ENCODE assay signal across 16 cellular contexts in genomic region chr6:20341564-20341963, GRCh38.
A peak's percentile ranks its signal among the peaks of the same experiment; 100 is the strongest.
DNase-seq lines count a peak whose midpoint lies in the region; ATAC-seq and TF ChIP-seq lines count a peak whose summit lies in the region.
"Had no signal": no experiment of that assay in that cellular context is flagged by ENCODE, and none has a peak within 500 bp of the region (broad histone marks: within the 10 kb centered on the region; RNA-seq: fewer than 3 reads in every experiment).

No MANE protein-coding gene starts in this region.

- no peak overlapping the region for H2AFZ ChIP-seq in osteoblast (ENCODE audit: low read length)
- H2AFZ ChIP-seq: GM23248 had no signal

- H3K9me3 ChIP-seq in osteoblast (ENCODE audit: low read depth, low read length), result no peaks in the 10 kb centered on the region
- no peaks in the 10 kb centered on the region for H3K9me3 ChIP-seq in aorta (ENCODE audit: control insufficient read depth, low read length)
- H3K9me3 ChIP-seq: Caco-2 had no signal

- H3K27me3 ChIP-seq in osteoblast (ENCODE audit: insufficient read depth, low read length), result no peaks in the 10 kb centered on the region
- H3K27me3 ChIP-seq in aorta (ENCODE audit: control insufficient read depth in 1 of 2, insufficient read depth in 2 of 2, low read length in 1 of 2), result no peaks in the 10 kb centered on the region
- H3K27me3 ChIP-seq: BLaER1 had no signal

- peak; percentile 18 for DNase-seq in Ammon's horn (ENCODE audit: low spot score)
- DNase-seq in LNCaP clone FGC (ENCODE audit: low read depth), result peak; percentile 33
- peak; percentile 61 for DNase-seq in osteoblast (ENCODE audit: insufficient read length, low spot score, missing footprints)
- DNase-seq in aorta, result no peak
- no peak for DNase-seq in SKM-1 (lab: John Stamatoyannopoulos, UW; ENCODE audit: unreplicated experiment)
- DNase-seq in SKM-1 treated with dmso at 0.1 percent for 144 hours (lab: John Stamatoyannopoulos, UW; ENCODE audit: unreplicated experiment), result no peak
- DNase-seq: Caco-2; CD4-positive, CD25-positive, alpha-beta regulatory T cell; CD8-positive, alpha-beta T cell; DMS153; DND-41; GM23248; H7; HCEC 1CT had no signal

- H3K4me1 ChIP-seq in osteoblast (ENCODE audit: insufficient read depth, low read length) (no peaks in the 10 kb centered on the region), aorta (ENCODE audit: control insufficient read depth in 1 of 2, insufficient read depth in 2 of 2, low read length in 2 of 2) (no peaks in the 10 kb centered on the region)
- H3K4me1 ChIP-seq: Caco-2 had no signal

- peak; percentile 9 for ATAC-seq in aorta (ENCODE audit: low FRiP score)
- ATAC-seq: CD8-positive, alpha-beta T cell had no signal

- H3K27ac ChIP-seq in osteoblast (ENCODE audit: low read depth, low read length), result no peak overlapping the region
- no peak overlapping the region for H3K27ac ChIP-seq in aorta (ENCODE audit: low read depth in 1 of 2, low read length in 2 of 2)
- H3K27ac ChIP-seq: BLaER1, C4-2B, GM23248 had no signal

- WGBS in aorta, 2 donors, result 90 to 91% methylated on average over 4 of the region's 4 CpGs

- H3K4me3 ChIP-seq in LNCaP clone FGC (ENCODE audit: low read depth, low read length) (no peak overlapping the region), osteoblast (ENCODE audit: insufficient read depth, low read length) (no peak overlapping the region), aorta (ENCODE audit: low read length in 2 of 2) (no peak overlapping the region)
- H3K4me3 ChIP-seq: BLaER1, GM23248 had no signal

- H4K20me1 ChIP-seq in osteoblast (ENCODE audit: insufficient read depth, low read length), result no peaks in the 10 kb centered on the region
- H4K20me1 ChIP-seq: BLaER1 had no signal

- intact Hi-C loops in aorta (cut with DNase I), result no loop called here

- H3K4me2 ChIP-seq in osteoblast (ENCODE audit: insufficient read depth, low read length), result no peak overlapping the region
- H3K4me2 ChIP-seq: BLaER1 had no signal

- no peaks in the 10 kb centered on the region for H3K36me3 ChIP-seq in osteoblast (ENCODE audit: insufficient read depth, low read length)
- H3K36me3 ChIP-seq in aorta (ENCODE audit: control insufficient read depth in 1 of 2, insufficient read depth in 2 of 2, low read length in 1 of 2), result no peaks in the 10 kb centered on the region
- H3K36me3 ChIP-seq: BLaER1 had no signal

- H3K79me2 ChIP-seq in osteoblast (ENCODE audit: insufficient read depth, low read length), result no peaks in the 10 kb centered on the region

- TF ChIP-seq CTCF in LNCaP clone FGC (IDR thresholded peaks at IDR 0.05; ENCODE audit: control insufficient read depth, extremely low read depth, insufficient read depth) (no peak), osteoblast (IDR thresholded peaks at IDR 0.05; ENCODE audit: extremely low read depth, low read depth, low read length) (no peak)

Comparison
In these comparisons a context has a peak if more than half of its experiments do, and no peak if none do; other contexts are left out.
1. DNase-seq: peak in Ammon's horn (single experiment), LNCaP clone FGC (single experiment) and osteoblast (single experiment); none in aorta (0 of 2), SKM-1 (single experiment) and SKM-1 treated with dmso at 0.1 percent for 144 hours (single experiment).